ENCODE assay signal across 20 cellular contexts in the genomic region with DNA sequence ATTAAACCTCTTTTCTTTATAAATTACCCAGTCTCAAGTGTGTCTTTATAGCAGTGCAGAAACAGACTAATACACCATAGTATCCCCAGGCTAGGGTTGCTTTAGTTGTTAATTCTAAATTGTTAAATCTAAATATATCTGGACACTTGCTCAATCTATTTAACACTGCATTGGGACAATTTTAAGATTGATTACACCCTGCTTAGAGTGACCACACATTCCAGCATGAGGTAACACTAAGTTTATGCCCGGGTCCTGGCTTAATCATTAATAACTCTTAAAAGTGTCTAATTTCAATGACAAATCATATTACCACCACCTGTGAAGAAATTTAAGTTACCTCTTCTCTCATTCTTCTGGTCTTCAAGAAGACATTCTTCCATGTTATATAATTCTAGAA.
"Had no signal": no experiment of that assay in that cellular context is flagged by ENCODE, and none has a peak within 500 bp of the region (broad histone marks: within the 10 kb centered on the region; RNA-seq: fewer than 3 reads in every experiment).

No MANE protein-coding gene starts in this region.

- H3K4me1 ChIP-seq: pancreas, stomach, vagina had no signal

- ATAC-seq: effector memory CD8-positive, alpha-beta T cell; left cardiac atrium; natural killer cell; sciatic nerve; stimulated activated effector memory CD8-positive, alpha-beta T cell treated with anti-CD3 and anti-CD28 coated beads, Interleukin-12 subunit alpha, Interleukin-12 subunit beta, amount 100 ng/mL, for 72 hours had no signal

- DNase-seq: cortex of kidney; effector memory CD8-positive, alpha-beta T cell; head of caudate nucleus; left cardiac atrium; natural killer cell; occipital lobe; pancreas; stimulated activated CD4-positive, alpha-beta T cell treated with anti-CD3 and anti-CD28 coated beads, Interleukin-2, amount 100 ng/mL, for 24 hours; stimulated activated CD4-positive, alpha-beta T cell treated with anti-CD3 and anti-CD28 coated beads, Interleukin-4, amount 100 ng/mL, for 24 hours; stimulated activated naive CD4-positive, alpha-beta T cell treated with Interleukin-2 at 50 U/mL for 16 hours; stomach; thyroid gland; trophoblast cell had no signal

- FAIRE-seq: endometrium, frontal cortex, keratinocyte, pancreas had no signal

- H3K36me3 ChIP-seq: pancreas, stomach, thyroid gland, vagina had no signal

- H3K4me3 ChIP-seq: lung, pancreas, stomach, thyroid gland, vagina had no signal

- H3K27me3 ChIP-seq: pancreas, stomach, thyroid gland, vagina had no signal

- H3K9me3 ChIP-seq: pancreas, stomach, thyroid gland, vagina had no signal

- H3K27ac ChIP-seq: pancreas, stomach, thyroid gland, vagina had no signal
